In genomic region chr11:64186205-64187165, GRCh38 we compare ENCODE assay signal across 8 cellular contexts. TPM values are rescaled to one million over a fixed set of nuclear protein-coding genes. Genes with fewer than 3 reads are reported as not detected.
A peak's percentile ranks its signal among the peaks of the same experiment; 100 is the strongest.
DNase-seq lines count a peak whose midpoint lies in the region; ATAC-seq and TF ChIP-seq lines count a peak whose summit lies in the region.

No MANE protein-coding gene starts in this region.

- ATAC-seq in naive thymus-derived CD4-positive, alpha-beta T cell = no peak
- ATAC-seq in GM21529 (IDR thresholded peaks at IDR 0.05; ENCODE audit: unreplicated experiment) (no peak), left ventricle myocardium superior (no peak)

- H3K27me3 ChIP-seq in naive thymus-derived CD4-positive, alpha-beta T cell (ENCODE audit: control insufficient read depth in 2 of 2, insufficient read depth in 2 of 2, low read length in 2 of 2) = no peaks in the 10 kb centered on the region

- DNase-seq in Caki2 (ENCODE audit: low read depth) = peak; percentile 22
- peak; percentile 43 for DNase-seq in HT-29 (ENCODE audit: low spot score)
- peak; percentile 56 for DNase-seq in activated naive CD4-positive, alpha-beta T cell treated with Interleukin-2 at 50 U/mL for 16 hours
- peak in 7 of 9 donors; percentile 17 to 53 (median 22) for DNase-seq in naive thymus-derived CD4-positive, alpha-beta T cell
- DNase-seq in RWPE1 (ENCODE audit: low spot score) = no peak
- DNase-seq in left ventricle myocardium superior = no peak
- DNase-seq in DMS 273 (lab: John Stamatoyannopoulos, UW; ENCODE audit: unreplicated experiment) = no peak

- peaks cover 0 to 6% (median 4%) of the 10 kb centered on the region in 5 donors for H3K36me3 Mint-ChIP-seq in naive thymus-derived CD4-positive, alpha-beta T cell

- peaks cover 19 to 54% (median 42%) of the 10 kb centered on the region in 7 donors for H3K4me1 Mint-ChIP-seq in naive thymus-derived CD4-positive, alpha-beta T cell

- POLR2A ChIA-PET in naive thymus-derived CD4-positive, alpha-beta T cell (lab: Charles Lee) = interaction anchor here (0.9 to 5.8 kb wide), 16 partner anchors 9 to 131 kb away, joined by 3 to 63 read pairs (median 6); partner anchors contain the start of genes FERMT3, MACROD1, NUDT22 and PRDX5
- POLR2A ChIA-PET in RWPE1 (lab: Yijun Ruan, JAX; ENCODE audit: low non-redundant PET) = interaction anchor here (0.9 to 2.5 kb wide), 4 partner anchors 18 to 185 kb away, joined by 3 to 12 read pairs (median 6); partner anchors contain the start of gene MACROD1

- H3K36me3 ChIP-seq in naive thymus-derived CD4-positive, alpha-beta T cell (ENCODE audit: control insufficient read depth in 2 of 3, insufficient read depth in 3 of 3, low read length in 3 of 3) = peaks cover 0 to 4% (median 0%) of the 10 kb centered on the region in 3 experiments

- no peak overlapping the region for H3K27ac ChIP-seq in naive thymus-derived CD4-positive, alpha-beta T cell (ENCODE audit: low read depth, low read length)
- H3K27ac ChIP-seq in RWPE1 = no peak overlapping the region

- peaks cover 0 to 6% (median 0%) of the 10 kb centered on the region in 5 donors for H3K27me3 Mint-ChIP-seq in naive thymus-derived CD4-positive, alpha-beta T cell

- H3K4me1 ChIP-seq in naive thymus-derived CD4-positive, alpha-beta T cell (ENCODE audit: control insufficient read depth in 2 of 2, insufficient read depth in 2 of 2, low read length in 2 of 2) = peaks cover 11 to 26% of the 10 kb centered on the region in 2 donors

- CTCF ChIA-PET in naive thymus-derived CD4-positive, alpha-beta T cell (lab: Charles Lee) = interaction anchor here (0.9 to 6.0 kb wide), 4 partner anchors 8 to 118 kb away, joined by 3 to 37 read pairs (median 4); partner anchors contain the start of gene FERMT3
- CTCF ChIA-PET in RWPE1 (lab: Yijun Ruan, JAX) = interaction anchor here (0.6 to 1.5 kb wide), 4 partner anchors 18 to 118 kb away, joined by 3 to 4 read pairs (median 4); no protein-coding TSS in a partner anchor

- no peak for TF ChIP-seq CTCF in RWPE1 (conservative IDR thresholded peaks at IDR 0.05; ENCODE audit: low read depth)

- H3K4me3 ChIP-seq in naive thymus-derived CD4-positive, alpha-beta T cell (ENCODE audit: low read length) = no peak overlapping the region

- peak overlapping the region in 7 of 9 donors; percentile 89 to 99 (median 92) for H3K27ac Mint-ChIP-seq in naive thymus-derived CD4-positive, alpha-beta T cell

- no peaks in the 10 kb centered on the region for H3K9me3 ChIP-seq in naive thymus-derived CD4-positive, alpha-beta T cell (ENCODE audit: control insufficient read depth in 2 of 3, low read length in 3 of 3)

- intact Hi-C loops in naive thymus-derived CD4-positive, alpha-beta T cell (cut with micrococcal nuclease) = loop anchor here (1.0 to 2.0 kb wide), 7 partner anchors 18 to 592 kb away; partner anchors contain the start of genes FERMT3 (in 1 of the 2), FKBP2 (in 1 of the 2), GPR137 (in 1 of the 2) and NUDT22 (in 1 of the 2)
- intact Hi-C loops in left ventricle myocardium superior (cut with micrococcal nuclease) = no loop called here

- in situ Hi-C loops in Caki2 (cut with HindIII; ENCODE audit: low pct_unique_long_range_greater_than_20kb, low sequenced_read_pairs) = no loop called here

- H3K9me3 Mint-ChIP-seq in naive thymus-derived CD4-positive, alpha-beta T cell = no peaks in the 10 kb centered on the region

- H3K4me3 Mint-ChIP-seq in naive thymus-derived CD4-positive, alpha-beta T cell = peak overlapping the region in 9 of 10 donors; percentile 88 to 99 (median 96)

RNA-seq across cellular contexts. Expression of gene STIP1, which starts 0.5 kb away (rescaled TPM):
- total RNA-seq in Caki2 (2014; rRNA removed; shearing (Covaris generic); ENCODE audit: low replicate concordance) = 134 and 157 TPM in 2 replicates
- total RNA-seq in HT-29 (2014; rRNA removed; shearing (Covaris generic)) = 342 and 388 TPM in 2 replicates
- total RNA-seq in naive thymus-derived CD4-positive, alpha-beta T cell = 100 to 1,000 TPM in 1 of 5 experiments, 10 to 100 TPM in 4; 45.1 to 243 (median 88.8) TPM
- polyA plus RNA-seq in naive thymus-derived CD4-positive, alpha-beta T cell = 100 to 1,000 TPM in 1 of 2 donors, 10 to 100 TPM in 1; 56.6 to 123 TPM
- 127 TPM for total RNA-seq in left ventricle myocardium superior

RNA-seq across cellular contexts. Expression of gene FERMT3, which starts 20.0 kb away (rescaled TPM):
- 0.64 TPM in 1 of 2 replicates, not detected in the other for total RNA-seq in Caki2 (2014; rRNA removed; shearing (Covaris generic); ENCODE audit: low replicate concordance)
- 5.3 and 5.9 TPM in 2 replicates for total RNA-seq in HT-29 (2014; rRNA removed; shearing (Covaris generic))
- 100 to 1,000 TPM in 4 of 5 experiments, 10 to 100 TPM in 1; 77.1 to 209 (median 120) TPM for total RNA-seq in naive thymus-derived CD4-positive, alpha-beta T cell
- polyA plus RNA-seq in naive thymus-derived CD4-positive, alpha-beta T cell = 100 to 1,000 TPM; 119 to 186 TPM
- total RNA-seq in left ventricle myocardium superior = 6.9 TPM

RNA-seq across cellular contexts. Expression of gene MACROD1, which starts 20.6 kb away (rescaled TPM):
- 38.9 and 42.9 TPM in 2 replicates for total RNA-seq in Caki2 (2014; rRNA removed; shearing (Covaris generic); ENCODE audit: low replicate concordance)
- total RNA-seq in HT-29 (2014; rRNA removed; shearing (Covaris generic)) = 184 and 226 TPM in 2 replicates
- 10 to 100 TPM in 2 of 5 experiments, 1 to 10 TPM in 3; 5.4 to 12.4 (median 8.7) TPM for total RNA-seq in naive thymus-derived CD4-positive, alpha-beta T cell
- polyA plus RNA-seq in naive thymus-derived CD4-positive, alpha-beta T cell = 10 to 100 TPM in 1 of 2 donors, 1 to 10 TPM in 1; 9.7 to 16.2 TPM
- total RNA-seq in left ventricle myocardium superior = 139 TPM

RNA-seq across cellular contexts. Expression of gene TRPT1, which starts 39.5 kb away (rescaled TPM):
- total RNA-seq in Caki2 (2014; rRNA removed; shearing (Covaris generic); ENCODE audit: low replicate concordance) = 39.1 and 72.3 TPM in 2 replicates
- 112 and 126 TPM in 2 replicates for total RNA-seq in HT-29 (2014; rRNA removed; shearing (Covaris generic))
- 10 to 100 TPM; 24.0 to 53.0 (median 27.2) TPM for total RNA-seq in naive thymus-derived CD4-positive, alpha-beta T cell
- 10 to 100 TPM; 50.0 to 53.7 TPM for polyA plus RNA-seq in naive thymus-derived CD4-positive, alpha-beta T cell
- 84.9 TPM for total RNA-seq in left ventricle myocardium superior

RNA-seq across cellular contexts. Expression of gene NUDT22, which starts 39.6 kb away (rescaled TPM):
- 25.1 and 31.4 TPM in 2 replicates for total RNA-seq in Caki2 (2014; rRNA removed; shearing (Covaris generic); ENCODE audit: low replicate concordance)
- total RNA-seq in HT-29 (2014; rRNA removed; shearing (Covaris generic)) = 224 and 226 TPM in 2 replicates
- 10 to 100 TPM; 47.8 to 94.0 (median 78.3) TPM for total RNA-seq in naive thymus-derived CD4-positive, alpha-beta T cell
- polyA plus RNA-seq in naive thymus-derived CD4-positive, alpha-beta T cell = 10 to 100 TPM; 40.7 to 51.2 TPM
- 73.9 TPM for total RNA-seq in left ventricle myocardium superior

Comparison
In these comparisons a context has a peak if more than half of its experiments do, and no peak if none do; other contexts are left out.
1. DNase-seq: peak in Caki2 (single experiment), HT-29 (single experiment), activated naive CD4-positive, alpha-beta T cell treated with Interleukin-2 at 50 U/mL for 16 hours (single experiment) and naive thymus-derived CD4-positive, alpha-beta T cell (7 of 9); none in RWPE1 (single experiment), left ventricle myocardium superior (single experiment) and DMS 273 (single experiment).